8 cellular contexts compared by ENCODE assay signal in genomic region chr17:5485270-5486205, GRCh38. TPM values are rescaled to one million over a fixed set of nuclear protein-coding genes. Genes with fewer than 3 reads are reported as not detected.
A peak's percentile ranks its signal among the peaks of the same experiment; 100 is the strongest.
DNase-seq lines count a peak whose midpoint lies in the region; ATAC-seq and TF ChIP-seq lines count a peak whose summit lies in the region.

Gene DERL2 (minus strand): TSS chr17:5486178. CDS start chr17:5486161, 17 bp downstream.

- H3K9me3 ChIP-seq in OCI-LY3 (ENCODE audit: insufficient read depth, low read length) (no peaks in the 10 kb centered on the region), right lobe of liver (no peaks in the 10 kb centered on the region), thoracic aorta (no peaks in the 10 kb centered on the region)

- H3K4me1 ChIP-seq in OCI-LY3 (ENCODE audit: low read length) (peaks cover 12% of the 10 kb centered on the region), right lobe of liver (peaks cover 0 to 27% (median 9%) of the 10 kb centered on the region in 4 donors), thoracic aorta (ENCODE audit: control insufficient read depth in 1 of 2, low read depth in 2 of 2) (peaks cover 15 to 18% of the 10 kb centered on the region in 2 donors)

- H2AFZ ChIP-seq in OCI-LY3 (ENCODE audit: low read depth, low read length) = peak within 1 kb of the TSS; percentile 78

- intact Hi-C loops in dendritic cell treated with granulocyte-macrophage colony-stimulating factor and Interleukin-4, amounts not matched to agents 40 ng/mL and 50 ng/mL, for 4 days (cut with micrococcal nuclease) = loop anchor here (1.0 to 2.0 kb wide), 2 partner anchors 47 to 66 kb away; partner anchors contain the start of genes C1QBP and NUP88
- intact Hi-C loops in right lobe of liver (cut with DNase I) = no loop called here

- H3K27me3 Mint-ChIP-seq in dendritic cell treated with granulocyte-macrophage colony-stimulating factor and Interleukin-4, amounts not matched to agents 40 ng/mL and 50 ng/mL, for 4 days = no peaks in the 10 kb centered on the region

- DNase-seq in activated CD4-positive, CD25-positive, alpha-beta regulatory T cell treated with anti-CD3 and anti-CD28 coated beads, Interleukin-2, amount 50 U/mL, for 72 hours = no peak
- no peak for DNase-seq in right lobe of liver
- DNase-seq in thoracic aorta (ENCODE audit: low spot score) = no peak
- no peak for DNase-seq in SKM-1 treated with dmso at 0.1 percent for 144 hours (lab: John Stamatoyannopoulos, UW; ENCODE audit: unreplicated experiment)

- H3K36me3 Mint-ChIP-seq in dendritic cell treated with granulocyte-macrophage colony-stimulating factor and Interleukin-4, amounts not matched to agents 40 ng/mL and 50 ng/mL, for 4 days (ENCODE audit: low read depth) = peaks cover 81% of the 10 kb centered on the region

- peak within 1 kb of the TSS; percentile 83 for H3K4me2 ChIP-seq in OCI-LY3 (ENCODE audit: low read length)

- H3K27ac ChIP-seq in OCI-LY3 (ENCODE audit: low read length) = peak within 1 kb of the TSS; percentile 99
- H3K27ac ChIP-seq in right lobe of liver = peak within 1 kb of the TSS; percentile 96 to 99 (median 98)
- peak within 1 kb of the TSS; percentile 99 for H3K27ac ChIP-seq in thoracic aorta

- 7% methylated on average over 20 of the region's 29 CpGs for WGBS in right lobe of liver (ENCODE audit: insufficient coverage, low coverage, low lambda C conversion rate, missing lambda C conversion rate)

- peak within 1 kb of the TSS; percentile 98 for H3K9ac ChIP-seq in OCI-LY3 (ENCODE audit: low read length)

- H3K4me3 Mint-ChIP-seq in dendritic cell treated with granulocyte-macrophage colony-stimulating factor and Interleukin-4, amounts not matched to agents 40 ng/mL and 50 ng/mL, for 4 days = peak within 1 kb of the TSS; percentile 96

- TF ChIP-seq CTCF in OCI-LY3 (IDR thresholded peaks at IDR 0.05; ENCODE audit: low read depth, low read length) (no peak), right lobe of liver (IDR thresholded peaks at IDR 0.05) (no peak), thoracic aorta (IDR thresholded peaks at IDR 0.05) (no peak)

- peaks cover 41% of the 10 kb centered on the region for H3K79me2 ChIP-seq in OCI-LY3 (ENCODE audit: low read length)

- H3K27me3 ChIP-seq in OCI-LY3 (ENCODE audit: low read depth, low read length) (no peaks in the 10 kb centered on the region), right lobe of liver (no peaks in the 10 kb centered on the region), thoracic aorta (replicated peaks; ENCODE audit: insufficient read depth) (no peaks in the 10 kb centered on the region)

- peaks cover 35% of the 10 kb centered on the region for H3K4me1 Mint-ChIP-seq in dendritic cell treated with granulocyte-macrophage colony-stimulating factor and Interleukin-4, amounts not matched to agents 40 ng/mL and 50 ng/mL, for 4 days (ENCODE audit: low read depth)

- H3K36me3 ChIP-seq in OCI-LY3 (replicated peaks; ENCODE audit: low read depth, low read length) = peaks cover 44% of the 10 kb centered on the region
- peaks cover 0 to 51% (median 23%) of the 10 kb centered on the region in 4 donors for H3K36me3 ChIP-seq in right lobe of liver
- peaks cover 36% of the 10 kb centered on the region for H3K36me3 ChIP-seq in thoracic aorta

- ATAC-seq in activated CD4-positive, CD25-positive, alpha-beta regulatory T cell treated with anti-CD3 and anti-CD28 coated beads, Interleukin-2, amount 50 U/mL, for 24 hours = peak; percentile 2 to 3
- ATAC-seq in HG02678 (IDR thresholded peaks at IDR 0.05; ENCODE audit: unreplicated experiment) = peak; percentile 15
- peak; percentile 1 to 9 (median 4) for ATAC-seq in right lobe of liver
- ATAC-seq in thoracic aorta (ENCODE audit: insufficient number of reproducible peaks, low FRiP score, low read depth) = peak; percentile 24

- H3K9me3 Mint-ChIP-seq in dendritic cell treated with granulocyte-macrophage colony-stimulating factor and Interleukin-4, amounts not matched to agents 40 ng/mL and 50 ng/mL, for 4 days = no peaks in the 10 kb centered on the region

- peak within 1 kb of the TSS; percentile 99 for H3K27ac Mint-ChIP-seq in dendritic cell treated with granulocyte-macrophage colony-stimulating factor and Interleukin-4, amounts not matched to agents 40 ng/mL and 50 ng/mL, for 4 days

- H3K4me3 ChIP-seq in OCI-LY3 (ENCODE audit: low read length) (peak within 1 kb of the TSS; percentile 98), right lobe of liver (peak within 1 kb of the TSS; percentile 85 to 98 (median 91)), thoracic aorta (peak within 1 kb of the TSS; percentile 98)

- no peak for TF ChIP-seq POLR2A in right lobe of liver (IDR thresholded peaks at IDR 0.05)

- H4K20me1 ChIP-seq in OCI-LY3 (ENCODE audit: insufficient read depth, low read length) = no peaks in the 10 kb centered on the region

RNA-seq across cellular contexts. Expression of gene DERL2, which starts in this region (rescaled TPM):
- total RNA-seq in right lobe of liver = 10 to 100 TPM; 31.2 to 47.9 (median 43.2) TPM
- 10 to 100 TPM; 12.5 to 56.1 TPM for total RNA-seq in thoracic aorta
